24 cellular contexts compared by ENCODE assay signal in genomic region chr9:120038342-120038741, GRCh38.
DNase-seq lines count a peak whose midpoint lies in the region; ATAC-seq, FAIRE-seq and TF ChIP-seq lines count a peak whose summit lies in the region.
"Had no signal": no experiment of that assay in that cellular context is flagged by ENCODE, and none has a peak within 500 bp of the region (broad histone marks: within the 10 kb centered on the region; RNA-seq: fewer than 3 reads in every experiment).

No MANE protein-coding gene starts in this region.

- H3K4me3 ChIP-seq in GM23338 = no peak overlapping the region
- H3K4me3 ChIP-seq in H1 (ENCODE audit: extremely low read depth in 1 of 4, insufficient read depth in 2 of 4, low read depth in 3 of 4, low read length in 4 of 4) = no peak overlapping the region
- H3K4me3 ChIP-seq: A549; BLaER1 treated with 17β-estradiol and CSF1 and Interleukin-3, amounts not matched to agents 10 nM and 100 nM; GM12878 had no signal

- H3K23ac ChIP-seq in H1 (ENCODE audit: insufficient read length) = no peak overlapping the region

- no peak overlapping the region for H3K56ac ChIP-seq in H1 (replicated peaks; ENCODE audit: insufficient read length, low read depth, low read length)

- no peak overlapping the region for H3K4me3 Mint-ChIP-seq in GM23338
- H3K4me3 Mint-ChIP-seq: CD14-positive monocyte; CD4-positive, alpha-beta T cell; CD8-positive, alpha-beta memory T cell; H9 had no signal

- H3K9ac ChIP-seq in H1 (replicated peaks in 1 of 4; ENCODE audit: extremely low read depth in 1 of 4, low read depth in 3 of 4, low read length in 3 of 4) = no peak overlapping the region
- H3K9ac ChIP-seq: BLaER1 treated with 17β-estradiol and CSF1 and Interleukin-3, amounts not matched to agents 10 nM and 100 nM had no signal

- TF ChIP-seq RAD21 in H1 (IDR thresholded peaks at IDR 0.05 in 1 of 2, conservative IDR thresholded peaks at IDR 0.05 in 1 of 2; ENCODE audit: low read depth in 2 of 2, low read length in 2 of 2) = no peak

- no peak overlapping the region for H4K8ac ChIP-seq in H1 (ENCODE audit: extremely low read depth, insufficient read depth, low read length)

- peaks cover 21% of the 10 kb centered on the region; the same call in 2 of the 3 replicates for H3K4me1 Mint-ChIP-seq in GM23338
- H3K4me1 Mint-ChIP-seq: CD14-positive monocyte; CD8-positive, alpha-beta memory T cell had no signal

- CTCF ChIA-PET in H1 (lab: Charles Lee; ENCODE audit: partially characterized antibody) = interaction anchor here (1.2 to 2.1 kb wide), 5 partner anchors 9 to 96 kb away, joined by 3 to 8 read pairs (median 4); no protein-coding TSS in a partner anchor

- H3K36me3 ChIP-seq in GM23338 (ENCODE audit: insufficient read depth) = no peaks in the 10 kb centered on the region
- H3K36me3 ChIP-seq in H1 (ENCODE audit: control insufficient read depth in 2 of 4, insufficient read depth in 4 of 4, low read length in 3 of 4) = no peaks in the 10 kb centered on the region
- H3K36me3 ChIP-seq: BE2C; BLaER1 treated with 17β-estradiol and CSF1 and Interleukin-3, amounts not matched to agents 10 nM and 100 nM had no signal

- intact Hi-C loops in left cardiac atrium (cut with DNase I) = no loop called here
- intact Hi-C loops in cardiac septum (cut with DNase I) = no loop called here

- H3K23me2 ChIP-seq in H1 (ENCODE audit: low read depth, low read length) = no peaks in the 10 kb centered on the region

- no peaks in the 10 kb centered on the region for H3K36me3 Mint-ChIP-seq in GM23338 (ENCODE audit: low read depth)
- H3K36me3 Mint-ChIP-seq: CD14-positive monocyte; CD8-positive, alpha-beta memory T cell had no signal

- H3K9me2 ChIP-seq in GM23338 (ENCODE audit: insufficient read depth) = peaks cover 3% of the 10 kb centered on the region; the same call in 1 of the 2 replicates

- 94% methylated on average over 4 of the region's 4 CpGs; no CpG with 5 or more reads in 1 of the 2 experiments for WGBS in H1 (ENCODE audit: extremely low coverage in 1 of 2, insufficient coverage in 1 of 2, insufficient read length in 1 of 2, insufficient replicate concordance in 2 of 2, low coverage in 1 of 2, low lambda C conversion rate in 2 of 2, missing lambda C conversion rate in 1 of 2), 2 experiments

- H3K4me2 ChIP-seq in GM23338 (0 out of 2 replicates have a peak overlapping the region, but pooled peaks have one; percentile 56), H1 (ENCODE audit: insufficient read depth in 1 of 2, low read depth in 2 of 2, low read length in 2 of 2) (no peak overlapping the region)
- H3K4me2 ChIP-seq: A549; BLaER1 treated with 17β-estradiol and CSF1 and Interleukin-3, amounts not matched to agents 10 nM and 100 nM had no signal

- no peak overlapping the region for H4K5ac ChIP-seq in H1 (ENCODE audit: insufficient read length, low read depth, low read length)

- no peak for ATAC-seq in left cardiac atrium
- no peak; the same call in 2 of the 3 replicates for ATAC-seq in GM23338
- ATAC-seq in GM21423 (IDR thresholded peaks at IDR 0.05; ENCODE audit: unreplicated experiment) = no peak
- ATAC-seq: A549, GM12878, HCT116 had no signal

- no peak overlapping the region for H2BK12ac ChIP-seq in H1 (ENCODE audit: low read depth, low read length)

- H2BK120ac ChIP-seq in H1 (replicated peaks; ENCODE audit: low read depth, low read length) = no peak overlapping the region

- TF ChIP-seq EP300 in H1 (IDR thresholded peaks at IDR 0.05; ENCODE audit: borderline replicate concordance in 1 of 2, low read depth in 2 of 2, low read length in 2 of 2) = no peak

- POLR2A ChIA-PET in H1 (lab: Charles Lee; ENCODE audit: partially characterized antibody) = interaction anchor here (1.2 kb wide), 1 partner anchor 286 kb away, joined by 4 read pairs; no protein-coding TSS in a partner anchor

- H3K14ac ChIP-seq in H1 (ENCODE audit: insufficient read length) = no peak overlapping the region

- H3K79me2 ChIP-seq in GM23338 (replicated peaks; ENCODE audit: insufficient read depth) = no peaks in the 10 kb centered on the region
- H3K79me2 ChIP-seq in H1 (ENCODE audit: control insufficient read depth in 1 of 2, insufficient read depth in 2 of 2, low read length in 2 of 2) = no peaks in the 10 kb centered on the region

- H2AFZ ChIP-seq in GM23338 = no peak overlapping the region
- no peak overlapping the region for H2AFZ ChIP-seq in H1 (ENCODE audit: low read length)

- no peaks in the 10 kb centered on the region for H3K9me3 ChIP-seq in H1 (ENCODE audit: insufficient read depth in 2 of 2, low read depth in 1 of 2, low read length in 1 of 2)
- H3K9me3 ChIP-seq: A549, BE2C had no signal

- H3K4me1 ChIP-seq in GM23338 (ENCODE audit: insufficient read depth) (peaks cover 16% of the 10 kb centered on the region), H1 (replicated peaks in 1 of 4; ENCODE audit: control insufficient read depth in 3 of 4, insufficient read depth in 4 of 4, low read length in 3 of 4) (peaks cover 0 to 7% (median 6%) of the 10 kb centered on the region in 4 experiments; a peak in 5 of 7 replicates)
- H3K4me1 ChIP-seq: A549, BE2C had no signal

- no peak overlapping the region for H2BK15ac ChIP-seq in H1 (ENCODE audit: low read length)

- no peak overlapping the region for H2BK20ac ChIP-seq in H1 (ENCODE audit: low read length)

- no peak for TF ChIP-seq POLR2A in H1 (IDR thresholded peaks at IDR 0.05; ENCODE audit: control extremely low read depth in 1 of 2, low read depth in 2 of 2, low read length in 2 of 2)

- H3K27me3 ChIP-seq in GM23338 (ENCODE audit: insufficient read depth) (no peaks in the 10 kb centered on the region), H1 (replicated peaks in 1 of 4; ENCODE audit: control insufficient read depth in 3 of 4, extremely low read depth in 1 of 4, insufficient read depth in 3 of 4, low read length in 3 of 4) (no peaks in the 10 kb centered on the region)
- H3K27me3 ChIP-seq: BE2C; BLaER1 treated with 17β-estradiol and CSF1 and Interleukin-3, amounts not matched to agents 10 nM and 100 nM had no signal

- no peak overlapping the region for H3K4ac ChIP-seq in H1 (replicated peaks; ENCODE audit: insufficient read length, low read depth, low read length)

- no peak overlapping the region for H3K18ac ChIP-seq in H1 (ENCODE audit: extremely low read depth, low read length)

- H3K9me3 Mint-ChIP-seq in GM23338 = no peaks in the 10 kb centered on the region
- H3K9me3 Mint-ChIP-seq: CD4-positive, alpha-beta T cell; H9 had no signal

- H3F3A ChIP-seq in GM23338 (replicated peaks; ENCODE audit: low read depth) = no peaks in the 10 kb centered on the region

- no peaks in the 10 kb centered on the region for H3K79me1 ChIP-seq in H1 (ENCODE audit: low read depth, low read length)

- DNase-seq in left cardiac atrium = peak; percentile 31
- no peak for DNase-seq in cardiac septum (ENCODE audit: low spot score)
- no peak for DNase-seq in GM23338 (ENCODE audit: low spot score)
- no peak for DNase-seq in H1 (ENCODE audit: low read depth in 1 of 2, low spot score in 2 of 2)
- DNase-seq in NCI-H1436 (lab: John Stamatoyannopoulos, UW) = no peak
- DNase-seq: 8988T; ACHN; AML-193; BE2C; CD4-positive, alpha-beta T cell; CD8-positive, alpha-beta memory T cell; DMS 273 treated with DMSO at 0.1 percent for 48 hours; DMS79; EL; GDM1; H9 had no signal

- no peak overlapping the region for H2AK5ac ChIP-seq in H1 (ENCODE audit: low read depth, low read length)

- no peak for TF ChIP-seq CTCF in GM23338 (conservative IDR thresholded peaks at IDR 0.05; ENCODE audit: low read depth in 2 of 2)
- TF ChIP-seq CTCF in H1 (IDR thresholded peaks at IDR 0.05; ENCODE audit: control extremely low read depth in 1 of 3, insufficient read depth in 1 of 3, low read depth in 1 of 3, low read length in 3 of 3) = no peak

- no peak overlapping the region for H3K27ac Mint-ChIP-seq in GM23338
- H3K27ac Mint-ChIP-seq: CD14-positive monocyte; CD4-positive, alpha-beta T cell; CD8-positive, alpha-beta memory T cell had no signal

- H3K27me3 Mint-ChIP-seq in GM23338 (ENCODE audit: insufficient read depth, low read depth, poor library complexity) = no peaks in the 10 kb centered on the region

- no peak overlapping the region for H3K27ac ChIP-seq in GM23338 (ENCODE audit: low read depth)
- H3K27ac ChIP-seq in H1 (ENCODE audit: low read depth, low read length) = no peak overlapping the region
- H3K27ac ChIP-seq: A549; BLaER1 treated with 17β-estradiol and CSF1 and Interleukin-3, amounts not matched to agents 10 nM and 100 nM had no signal

- H2BK5ac ChIP-seq in H1 (ENCODE audit: low read depth, low read length) = no peak overlapping the region

- no peaks in the 10 kb centered on the region for H4K20me1 ChIP-seq in GM23338 (replicated peaks; ENCODE audit: insufficient read depth)
- H4K20me1 ChIP-seq in H1 (replicated peaks in 1 of 2; ENCODE audit: control insufficient read depth in 1 of 2, insufficient read depth in 2 of 2, low read length in 2 of 2) = no peaks in the 10 kb centered on the region
- H4K20me1 ChIP-seq: BLaER1 treated with 17β-estradiol and CSF1 and Interleukin-3, amounts not matched to agents 10 nM and 100 nM had no signal

- FAIRE-seq in H1 (lab: Jason Lieb, UNC) = no peak
- FAIRE-seq: A549, D721Med, GM12878, GM19239 had no signal

- H4K91ac ChIP-seq in H1 (replicated peaks; ENCODE audit: insufficient read length, low read length) = no peak overlapping the region

TF ChIP-seq in GM23338, 12 proteins besides CTCF, POLR2A, EP300 and RAD21 (continues in another document):
- no peak for TF ChIP-seq ZNF114 (CRISPR knock-in tag; IDR thresholded peaks at IDR 0.05)

TF ChIP-seq in H1, 55 proteins besides CTCF, POLR2A, EP300 and RAD21:
- TF ChIP-seq CBX5 (IDR thresholded peaks at IDR 0.05; ENCODE audit: low read depth, low read length) (no peak), FOSL1 (IDR thresholded peaks at IDR 0.05; ENCODE audit: insufficient read depth, low read depth, low read length) (no peak), KDM1A (IDR thresholded peaks at IDR 0.05; ENCODE audit: borderline replicate concordance, low read length) (peak; percentile 70; the same call in 1 of the 2 replicates)
- TF ChIP-seq, protein P1, sequence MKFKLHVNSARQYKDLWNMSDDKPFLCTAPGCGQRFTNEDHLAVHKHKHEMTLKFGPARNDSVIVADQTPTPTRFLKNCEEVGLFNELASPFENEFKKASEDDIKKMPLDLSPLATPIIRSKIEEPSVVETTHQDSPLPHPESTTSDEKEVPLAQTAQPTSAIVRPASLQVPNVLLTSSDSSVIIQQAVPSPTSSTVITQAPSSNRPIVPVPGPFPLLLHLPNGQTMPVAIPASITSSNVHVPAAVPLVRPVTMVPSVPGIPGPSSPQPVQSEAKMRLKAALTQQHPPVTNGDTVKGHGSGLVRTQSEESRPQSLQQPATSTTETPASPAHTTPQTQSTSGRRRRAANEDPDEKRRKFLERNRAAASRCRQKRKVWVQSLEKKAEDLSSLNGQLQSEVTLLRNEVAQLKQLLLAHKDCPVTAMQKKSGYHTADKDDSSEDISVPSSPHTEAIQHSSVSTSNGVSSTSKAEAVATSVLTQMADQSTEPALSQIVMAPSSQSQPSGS (IDR thresholded peaks at IDR 0.05; ENCODE audit: low read length) = no peak
